In genomic region chr17:1773755-1774181, GRCh38 we compare ENCODE assay signal across 10 cellular contexts. TPM values are rescaled to one million over a fixed set of nuclear protein-coding genes. Genes with fewer than 3 reads are reported as not detected.
A peak's percentile ranks its signal among the peaks of the same experiment; 100 is the strongest.
DNase-seq lines count a peak whose midpoint lies in the region; ATAC-seq, FAIRE-seq and TF ChIP-seq lines count a peak whose summit lies in the region.
"Had no signal": no experiment of that assay in that cellular context is flagged by ENCODE, and none has a peak within 500 bp of the region (broad histone marks: within the 10 kb centered on the region; RNA-seq: fewer than 3 reads in every experiment).

No MANE protein-coding gene starts in this region.

- H3K79me2 ChIP-seq in K562 (ENCODE audit: control insufficient read depth, insufficient read depth, low read length) (no peaks in the 10 kb centered on the region), keratinocyte (ENCODE audit: control insufficient read depth, insufficient read depth, low read length) (no peaks in the 10 kb centered on the region), trophoblast cell (ENCODE audit: control insufficient read depth, insufficient read depth, low read length, poor library complexity) (peaks cover 2% of the 10 kb centered on the region)

- peak; percentile 69 for ATAC-seq in K562

- H3K4me3 Mint-ChIP-seq in CD8-positive, alpha-beta memory T cell = no peak overlapping the region

- BruUV-seq in K562 (replicated peaks; lab: Mats Ljungman, UMichigan) = no TSS peak

- H3K4me2 ChIP-seq in K562 (ENCODE audit: insufficient read depth, low read length) = no peak overlapping the region
- H3K4me2 ChIP-seq in keratinocyte (ENCODE audit: control insufficient read depth, extremely low read depth, insufficient read depth, low read depth, low read length) = no peak overlapping the region
- H3K4me2 ChIP-seq in trophoblast cell (ENCODE audit: low read length) = no peak overlapping the region

- H3K9me3 Mint-ChIP-seq in CD8-positive, alpha-beta memory T cell = no peaks in the 10 kb centered on the region

- H3K4me3 ChIP-seq in CD8-positive, alpha-beta memory T cell (ENCODE audit: low read length) = no peak overlapping the region
- H3K4me3 ChIP-seq in K562 = no peak overlapping the region
- H3K4me3 ChIP-seq in keratinocyte (ENCODE audit: control insufficient read depth in 2 of 3, extremely low read depth in 1 of 3, insufficient read depth in 2 of 3, low read depth in 1 of 3, low read length in 3 of 3) = no peak overlapping the region
- no peak overlapping the region for H3K4me3 ChIP-seq in skin epidermis
- H3K4me3 ChIP-seq in trophoblast cell (ENCODE audit: low read depth, low read length) = no peak overlapping the region

- peak overlapping the region in 5 of 8 donors; percentile 17 to 70 (median 56) for H3K27ac Mint-ChIP-seq in CD8-positive, alpha-beta memory T cell

- intact Hi-C loops in K562 (cut with micrococcal nuclease) = no loop called here

- H3K36me3 ChIP-seq in CD8-positive, alpha-beta memory T cell (ENCODE audit: insufficient read depth, low read length) = peaks cover 7% of the 10 kb centered on the region
- peaks cover 51% of the 10 kb centered on the region for H3K36me3 ChIP-seq in K562 (ENCODE audit: control insufficient read depth, insufficient read depth, low read length)
- peaks cover 7 to 14% of the 10 kb centered on the region in 2 experiments for H3K36me3 ChIP-seq in keratinocyte (ENCODE audit: control insufficient read depth in 2 of 2, extremely low read depth in 1 of 2, insufficient read depth in 2 of 2, low read length in 2 of 2)
- peaks cover 10 to 18% of the 10 kb centered on the region in 2 experiments for H3K36me3 ChIP-seq in trophoblast cell (ENCODE audit: control insufficient read depth in 1 of 2, insufficient read depth in 2 of 2, low read length in 2 of 2)

- POLR2A ChIA-PET in CD8-positive, alpha-beta memory T cell (lab: Charles Lee) = no interaction called here
- POLR2A ChIA-PET in K562 (lab: Yijun Ruan, JAX) = interaction anchor here (1.2 to 3.4 kb wide), 2 partner anchors 11 to 14 kb away, joined by 4 to 21 read pairs; partner anchors contain the start of gene SERPINF1

- peaks cover 3% of the 10 kb centered on the region for H3K79me1 ChIP-seq in trophoblast cell (ENCODE audit: low read length)

- no peak overlapping the region for H3K27ac ChIP-seq in CD8-positive, alpha-beta memory T cell (ENCODE audit: low read depth, low read length)
- H3K27ac ChIP-seq in K562 (ENCODE audit: extremely low read depth, low read depth, low read length) (peak overlapping the region; percentile 3; the same call in 1 of the 3 replicates), keratinocyte (ENCODE audit: control insufficient read depth, insufficient read depth, low read length) (peak overlapping the region; percentile 30), skin epidermis (peak overlapping the region in 16 of 21 experiments; percentile 5 to 73 (median 48)), trophoblast cell (ENCODE audit: low read depth, low read length) (no peak overlapping the region)

- no peak overlapping the region for H2AK5ac ChIP-seq in trophoblast cell (ENCODE audit: low read length)

- no peaks in the 10 kb centered on the region; the same call in 1 of the 2 replicates for H4K20me1 ChIP-seq in K562 (replicated peaks; ENCODE audit: control insufficient read depth, insufficient read depth, low read length)
- H4K20me1 ChIP-seq in keratinocyte (ENCODE audit: control insufficient read depth, extremely low read depth, insufficient read depth, low read length) = no peaks in the 10 kb centered on the region

- FAIRE-seq in K562 (lab: Jason Lieb, UNC) (peak; percentile 6), keratinocyte (lab: Jason Lieb, UNC) (no peak)

- peaks cover 9 to 18% (median 10%) of the 10 kb centered on the region in 3 donors for H3K4me1 Mint-ChIP-seq in CD8-positive, alpha-beta memory T cell

- TF ChIP-seq POLR2A in K562 (conservative IDR thresholded peaks at IDR 0.05) = no peak

- no peak overlapping the region for H3K14ac ChIP-seq in trophoblast cell (ENCODE audit: low read length)

- no peak overlapping the region for H4K8ac ChIP-seq in trophoblast cell (ENCODE audit: low read depth, low read length)

- CTCF ChIA-PET in CD8-positive, alpha-beta memory T cell (lab: Charles Lee) = no interaction called here
- CTCF ChIA-PET in K562 (lab: Yijun Ruan, JAX; ENCODE audit: low intra/inter-chr PET ratio) = no interaction called here

- dilution Hi-C loops in keratinocyte (cut with MboI; ENCODE audit: extremely low pct_ligation_motif_present, low sequenced_read_pairs) = no loop called here

- no peak overlapping the region for H3K23ac ChIP-seq in trophoblast cell (ENCODE audit: low read length)

- H3K9me1 ChIP-seq in K562 (ENCODE audit: control insufficient read depth, insufficient read depth, low read length) = no peaks in the 10 kb centered on the region
- no peaks in the 10 kb centered on the region for H3K9me1 ChIP-seq in keratinocyte (ENCODE audit: control insufficient read depth, extremely low read depth, insufficient read depth, low read length)

- 12% methylated on average over 6 of the region's 6 CpGs for WGBS in K562 (ENCODE audit: insufficient coverage, low coverage, missing lambda C conversion rate)
- no CpG with 5 or more reads among the region's 6 CpGs for WGBS in trophoblast cell (ENCODE audit: extremely low coverage, insufficient coverage, insufficient read length)

- H4K91ac ChIP-seq in trophoblast cell (ENCODE audit: low read depth, low read length) = no peak overlapping the region

- no peak overlapping the region for H2BK12ac ChIP-seq in trophoblast cell (ENCODE audit: low read length)

- H3K4ac ChIP-seq in trophoblast cell (ENCODE audit: low read depth, low read length) = no peak overlapping the region

- TF ChIP-seq CTCF in K562 (IDR thresholded peaks at IDR 0.05 in 2 of 3, conservative IDR thresholded peaks at IDR 0.05 in 1 of 3; ENCODE audit: insufficient read depth in 2 of 3, low read depth in 1 of 3, low read length in 3 of 3) (no peak), keratinocyte (optimal IDR thresholded peaks at IDR 0.05 in 1 of 3, IDR thresholded peaks at IDR 0.05 in 1 of 3, conservative IDR thresholded peaks at IDR 0.05 in 1 of 3; ENCODE audit: extremely low read depth in 1 of 3, insufficient read depth in 2 of 3, low read length in 3 of 3) (no peak)

- no peak overlapping the region for H2BK120ac ChIP-seq in trophoblast cell (ENCODE audit: insufficient read depth, low read length, poor library complexity)

- no peaks in the 10 kb centered on the region for H3K27me3 ChIP-seq in CD8-positive, alpha-beta memory T cell (ENCODE audit: insufficient read depth, low read length, poor library complexity, severe bottlenecking)
- H3K27me3 ChIP-seq in K562 (ENCODE audit: control insufficient read depth in 2 of 2, insufficient read depth in 2 of 2, low read length in 2 of 2) (no peaks in the 10 kb centered on the region), keratinocyte (ENCODE audit: control insufficient read depth, extremely low read depth, insufficient read depth, low read length) (no peaks in the 10 kb centered on the region), trophoblast cell (ENCODE audit: insufficient read depth, low read length) (no peaks in the 10 kb centered on the region)

- no peak overlapping the region for H2BK5ac ChIP-seq in trophoblast cell (ENCODE audit: low read depth, low read length, poor library complexity)

- H3K27me3 Mint-ChIP-seq in CD8-positive, alpha-beta memory T cell = no peaks in the 10 kb centered on the region

- H3K36me3 Mint-ChIP-seq in CD8-positive, alpha-beta memory T cell = peaks cover 0 to 27% (median 0%) of the 10 kb centered on the region in 3 donors

- no peak for TF ChIP-seq EP300 in K562 (IDR thresholded peaks at IDR 0.05; ENCODE audit: low read length)

- peaks cover 10% of the 10 kb centered on the region for H3K4me1 ChIP-seq in CD8-positive, alpha-beta memory T cell (ENCODE audit: insufficient read depth, low read length)
- H3K4me1 ChIP-seq in K562 (replicated peaks in 1 of 2; ENCODE audit: control insufficient read depth in 2 of 2, insufficient read depth in 2 of 2, low read length in 2 of 2) (peaks cover 4 to 12% of the 10 kb centered on the region in 2 experiments; a peak in 3 of 5 replicates), keratinocyte (ENCODE audit: control insufficient read depth, extremely low read depth, insufficient read depth, low read length) (peaks cover 26% of the 10 kb centered on the region), trophoblast cell (ENCODE audit: control insufficient read depth in 1 of 2, insufficient read depth in 2 of 2, low read length in 2 of 2) (peaks cover 8 to 10% of the 10 kb centered on the region in 2 experiments)

- H3K9ac ChIP-seq in K562 (ENCODE audit: insufficient read depth in 1 of 2, low read depth in 2 of 2, low read length in 2 of 2) (0 out of 4 replicates have a peak overlapping the region, but pooled peaks of 1 of the 2 experiments have one; percentile 68), keratinocyte (ENCODE audit: control insufficient read depth, extremely low read depth, insufficient read depth, low read length) (no peak overlapping the region), trophoblast cell (ENCODE audit: low read length) (no peak overlapping the region)

- H3K9me3 ChIP-seq in CD8-positive, alpha-beta memory T cell (ENCODE audit: low read length) = no peaks in the 10 kb centered on the region
- no peaks in the 10 kb centered on the region for H3K9me3 ChIP-seq in K562 (replicated peaks; ENCODE audit: control insufficient read depth, insufficient read depth, low read depth, low read length)
- H3K9me3 ChIP-seq in keratinocyte (ENCODE audit: control insufficient read depth, low read depth, low read length) = no peaks in the 10 kb centered on the region
- H3K9me3 ChIP-seq in trophoblast cell (ENCODE audit: insufficient read depth, low read depth, low read length) = no peaks in the 10 kb centered on the region

- H2AFZ ChIP-seq in K562 (ENCODE audit: low read depth, low read length) (no peak overlapping the region), keratinocyte (ENCODE audit: control insufficient read depth, low read length) (no peak overlapping the region), trophoblast cell (ENCODE audit: insufficient read depth, low read length, poor library complexity) (no peak overlapping the region)

- DNase-seq in CD8-positive, alpha-beta memory T cell = no peak
- DNase-seq in K562 (ENCODE audit: extremely low read depth in 1 of 4, low spot score in 3 of 4) = peak; percentile 33 to 60 (median 52)
- DNase-seq in keratinocyte (ENCODE audit: low read depth, low spot score) = no peak
- no peak for DNase-seq in COR-L47 (lab: John Stamatoyannopoulos, UW)
- no peak for DNase-seq in trophoblast cell
- DNase-seq in NCI-H1105 (lab: John Stamatoyannopoulos, UW) = no peak
- DNase-seq in activated CD8-positive, alpha-beta memory T cell treated with anti-CD3 and anti-CD28 coated beads, Interleukin-2, amount 50 U/mL, for 4 hours = no peak
- DNase-seq: NCI-H2227 treated with DMSO at 0.1 percent for 48 hours; stimulated activated CD4-positive, alpha-beta T cell treated with anti-CD3 and anti-CD28 coated beads, Interleukin-1b, Interleukin-23, amount 100 ng/mL, for 48 hours had no signal

- in situ Hi-C loops in K562 (cut with MboI) = no loop called here

- no peak for TF ChIP-seq RAD21 in K562 (CRISPR knock-in tag; conservative IDR thresholded peaks at IDR 0.05 in 1 of 2, IDR thresholded peaks at IDR 0.05 in 1 of 2)

- H3K18ac ChIP-seq in trophoblast cell (ENCODE audit: low read length) = no peak overlapping the region

- no peak overlapping the region for H4K12ac ChIP-seq in trophoblast cell (ENCODE audit: low read depth, low read length)

RNA-seq across cellular contexts. Expression of gene SERPINF1, which starts 11.9 kb away (rescaled TPM):
- total RNA-seq in CD8-positive, alpha-beta memory T cell = 1 to 10 TPM; 1.2 to 2.1 TPM
- polyA plus RNA-seq in CD8-positive, alpha-beta memory T cell = 2.4 TPM
- total RNA-seq in K562 (2011; cell fraction: chromatin; rRNA removed; ENCODE audit: low replicate concordance) = 49.3 and 78.6 TPM in 2 replicates
- total RNA-seq in K562 (2011; cell fraction: nucleolus; rRNA removed) = 114 and 121 TPM in 2 replicates
- total RNA-seq in K562 (2011; cell fraction: nucleoplasm; rRNA removed) = 64.9 and 87.2 TPM in 2 replicates
- 37.7 and 54.7 TPM in 2 replicates for total RNA-seq in K562 (2014; rRNA removed)
- total RNA-seq in K562 (2014; rRNA removed; fragmentation: Illumina TruSeq; extraction: Trizol) = 21.5 and 27.5 TPM in 2 replicates
- 37.0 and 40.4 TPM in 2 replicates for total RNA-seq in K562 (2015; rRNA removed; fragmentation: Illumina TruSeq; extraction: Trizol)
- 34.5 and 44.2 TPM in 2 replicates for total RNA-seq in K562 (2021)
- 66.9 and 85.2 TPM in 2 replicates for polyA plus RNA-seq in K562 (2011; rRNA removed)
- 137 and 141 TPM in 2 replicates for polyA plus RNA-seq in K562 (2011; cell fraction: cytosol; rRNA removed)
- 57.8 and 67.5 TPM in 2 replicates for polyA plus RNA-seq in K562 (2011; cell fraction: nucleus; rRNA removed)
- 34.1 and 98.1 TPM in 2 replicates for polyA plus RNA-seq in K562 (2012)
- polyA plus RNA-seq in K562 (2014; fragmentation: Illumina TruSeq; extraction: Trizol) = 44.8 and 53.4 TPM in 2 replicates
- 1 to 10 TPM; 2.6 to 6.3 TPM for polyA plus RNA-seq in K562 (2014; fragmentation: Nextera tagmentation; extraction: Ambion mirVana)
- polyA plus RNA-seq in K562 (2014; rRNA removed) = 42.4 and 78.9 TPM in 2 replicates
- polyA minus RNA-seq in K562 (2011; rRNA and poly(A)+ RNA removed) = 35.2 and 36.2 TPM in 2 replicates
- polyA minus RNA-seq in K562 (2011; cell fraction: cytosol; rRNA and poly(A)+ RNA removed) = 21.5 and 27.6 TPM in 2 replicates
- 9.0 and 17.2 TPM in 2 replicates for polyA minus RNA-seq in K562 (2011; cell fraction: nucleus; rRNA and poly(A)+ RNA removed)
- 17.3 to 29.8 TPM (median 23.2 TPM) in 3 replicates for polyA plus RNA-seq in keratinocyte
- 7.0 TPM for polyA plus RNA-seq in keratinocyte (2011; ENCODE audit: low read depth)
- polyA plus RNA-seq in keratinocyte (2011; cell fraction: cytosol; rRNA removed) = 7.6 and 12.1 TPM in 2 replicates
- 74.3 and 95.0 TPM in 2 replicates for polyA plus RNA-seq in keratinocyte (2011; cell fraction: nucleus; rRNA removed)
- 7.5 and 8.7 TPM in 2 replicates for polyA plus RNA-seq in keratinocyte (2012; ENCODE audit: low replicate concordance)
- polyA minus RNA-seq in keratinocyte = 9.5 to 29.1 TPM (median 15.6 TPM) in 3 replicates
- polyA minus RNA-seq in keratinocyte (2011; cell fraction: cytosol; rRNA and poly(A)+ RNA removed) = 11.1 TPM
- 6.6 and 10.3 TPM in 2 replicates for polyA minus RNA-seq in keratinocyte (2011; cell fraction: nucleus; rRNA and poly(A)+ RNA removed)
- polyA plus RNA-seq in trophoblast cell (2013) = 2.2 and 2.3 TPM in 2 replicates

RNA-seq across cellular contexts. Expression of gene SERPINF2, which starts 31.1 kb away (rescaled TPM):
- under 1 TPM; 0.13 to 0.33 TPM for total RNA-seq in CD8-positive, alpha-beta memory T cell
- polyA plus RNA-seq in CD8-positive, alpha-beta memory T cell = not detected
- total RNA-seq in K562 (2011; cell fraction: chromatin; rRNA removed; ENCODE audit: low replicate concordance) = 0.25 TPM in 1 of 2 replicates, not detected in the other
- not detected in 2 replicates for total RNA-seq in K562 (2011; cell fraction: nucleolus; rRNA removed)
- not detected in 2 replicates for total RNA-seq in K562 (2011; cell fraction: nucleoplasm; rRNA removed)
- total RNA-seq in K562 (2014; rRNA removed) (not detected in 2 replicates), K562 (2014; rRNA removed; fragmentation: Illumina TruSeq; extraction: Trizol) (not detected in 2 replicates), K562 (2015; rRNA removed; fragmentation: Illumina TruSeq; extraction: Trizol) (not detected in 2 replicates), K562 (2021) (0.22 TPM in 2 replicates)
- polyA plus RNA-seq in K562 (2011; rRNA removed) (0.04 TPM in 1 of 2 replicates, not detected in the other), K562 (2014; fragmentation: Illumina TruSeq; extraction: Trizol) (not detected in 2 replicates), K562 (2014; fragmentation: Nextera tagmentation; extraction: Ambion mirVana) (not detected), K562 (2014; rRNA removed) (not detected in 2 replicates), keratinocyte (0.93 to 1.5 TPM (median 0.96 TPM) in 3 replicates)
- 0.03 TPM in 1 of 2 replicates, not detected in the other for polyA plus RNA-seq in K562 (2011; cell fraction: cytosol; rRNA removed)
- 0.07 TPM in 1 of 2 replicates, not detected in the other for polyA plus RNA-seq in K562 (2011; cell fraction: nucleus; rRNA removed)
- 0.03 and 0.06 TPM in 2 replicates for polyA plus RNA-seq in K562 (2012)
- not detected in 2 replicates for polyA minus RNA-seq in K562 (2011; rRNA and poly(A)+ RNA removed)
- polyA minus RNA-seq in K562 (2011; cell fraction: cytosol; rRNA and poly(A)+ RNA removed) = 0.91 TPM in 1 of 2 replicates, not detected in the other
- polyA minus RNA-seq in K562 (2011; cell fraction: nucleus; rRNA and poly(A)+ RNA removed) = not detected in 2 replicates
- polyA plus RNA-seq in keratinocyte (2011; ENCODE audit: low read depth) = not detected
- polyA plus RNA-seq in keratinocyte (2011; cell fraction: cytosol; rRNA removed) = 0.50 and 1.1 TPM in 2 replicates
- 1.3 and 2.0 TPM in 2 replicates for polyA plus RNA-seq in keratinocyte (2011; cell fraction: nucleus; rRNA removed)
- polyA plus RNA-seq in keratinocyte (2012; ENCODE audit: low replicate concordance) = 0.66 and 1.7 TPM in 2 replicates
- 0.45 to 1.0 TPM (median 0.46 TPM) in 3 replicates for polyA minus RNA-seq in keratinocyte
- polyA minus RNA-seq in keratinocyte (2011; cell fraction: cytosol; rRNA and poly(A)+ RNA removed) = 2.3 TPM
- 0.95 and 1.0 TPM in 2 replicates for polyA minus RNA-seq in keratinocyte (2011; cell fraction: nucleus; rRNA and poly(A)+ RNA removed)
- 0.06 and 0.08 TPM in 2 replicates for polyA plus RNA-seq in trophoblast cell (2013)

RNA-seq across cellular contexts. Expression of gene WDR81, which starts 49.3 kb away (rescaled TPM):
- 10 to 100 TPM; 21.1 to 23.7 TPM for total RNA-seq in CD8-positive, alpha-beta memory T cell
- polyA plus RNA-seq in CD8-positive, alpha-beta memory T cell = 20.4 TPM
- total RNA-seq in K562 (2011; cell fraction: chromatin; rRNA removed; ENCODE audit: low replicate concordance) = 13.5 and 42.5 TPM in 2 replicates
- total RNA-seq in K562 (2011; cell fraction: nucleolus; rRNA removed) = 29.2 and 35.2 TPM in 2 replicates
- 14.9 and 15.0 TPM in 2 replicates for total RNA-seq in K562 (2011; cell fraction: nucleoplasm; rRNA removed)
- total RNA-seq in K562 (2014; rRNA removed) (11.1 and 12.5 TPM in 2 replicates), K562 (2014; rRNA removed; fragmentation: Illumina TruSeq; extraction: Trizol) (0.89 and 1.7 TPM in 2 replicates), K562 (2015; rRNA removed; fragmentation: Illumina TruSeq; extraction: Trizol) (4.3 and 5.3 TPM in 2 replicates), K562 (2021) (13.0 and 17.1 TPM in 2 replicates)
- polyA plus RNA-seq in K562 (2011; rRNA removed) (2.7 and 5.1 TPM in 2 replicates), K562 (2014; fragmentation: Illumina TruSeq; extraction: Trizol) (3.3 and 9.0 TPM in 2 replicates), K562 (2014; fragmentation: Nextera tagmentation; extraction: Ambion mirVana) (under 1 TPM; 0.01 to 0.04 TPM), K562 (2014; rRNA removed) (12.2 and 12.9 TPM in 2 replicates), keratinocyte (4.2 to 9.5 TPM (median 7.3 TPM) in 3 replicates)
- 5.3 and 9.9 TPM in 2 replicates for polyA plus RNA-seq in K562 (2011; cell fraction: cytosol; rRNA removed)
- polyA plus RNA-seq in K562 (2011; cell fraction: nucleus; rRNA removed) = 26.4 and 53.6 TPM in 2 replicates
- polyA plus RNA-seq in K562 (2012) = 8.7 and 12.9 TPM in 2 replicates
- polyA minus RNA-seq in K562 (2011; rRNA and poly(A)+ RNA removed) = 1.3 and 3.6 TPM in 2 replicates
- polyA minus RNA-seq in K562 (2011; cell fraction: cytosol; rRNA and poly(A)+ RNA removed) = 10.1 and 18.5 TPM in 2 replicates
- polyA minus RNA-seq in K562 (2011; cell fraction: nucleus; rRNA and poly(A)+ RNA removed) = 9.9 and 15.3 TPM in 2 replicates
- 3.9 TPM for polyA plus RNA-seq in keratinocyte (2011; ENCODE audit: low read depth)
- 2.9 and 6.2 TPM in 2 replicates for polyA plus RNA-seq in keratinocyte (2011; cell fraction: cytosol; rRNA removed)
- polyA plus RNA-seq in keratinocyte (2011; cell fraction: nucleus; rRNA removed) = 21.5 and 27.0 TPM in 2 replicates
- polyA plus RNA-seq in keratinocyte (2012; ENCODE audit: low replicate concordance) = 8.9 and 15.4 TPM in 2 replicates
- 7.7 to 21.7 TPM (median 11.9 TPM) in 3 replicates for polyA minus RNA-seq in keratinocyte
- polyA minus RNA-seq in keratinocyte (2011; cell fraction: cytosol; rRNA and poly(A)+ RNA removed) = 19.6 TPM
- 30.9 and 37.2 TPM in 2 replicates for polyA minus RNA-seq in keratinocyte (2011; cell fraction: nucleus; rRNA and poly(A)+ RNA removed)
- polyA plus RNA-seq in trophoblast cell (2013) = 5.0 and 5.2 TPM in 2 replicates

RNA-seq across cellular contexts. Expression of gene SMYD4, which starts 55.9 kb away (rescaled TPM):
- total RNA-seq in CD8-positive, alpha-beta memory T cell = 10 to 100 TPM; 18.7 to 20.1 TPM
- 16.4 TPM for polyA plus RNA-seq in CD8-positive, alpha-beta memory T cell
- 48.3 and 51.8 TPM in 2 replicates for total RNA-seq in K562 (2011; cell fraction: chromatin; rRNA removed; ENCODE audit: low replicate concordance)
- 22.4 and 26.3 TPM in 2 replicates for total RNA-seq in K562 (2011; cell fraction: nucleolus; rRNA removed)
- total RNA-seq in K562 (2011; cell fraction: nucleoplasm; rRNA removed) = 28.6 and 37.3 TPM in 2 replicates
- total RNA-seq in K562 (2014; rRNA removed) (5.2 and 5.4 TPM in 2 replicates), K562 (2014; rRNA removed; fragmentation: Illumina TruSeq; extraction: Trizol) (6.9 and 7.6 TPM in 2 replicates), K562 (2015; rRNA removed; fragmentation: Illumina TruSeq; extraction: Trizol) (6.9 and 7.2 TPM in 2 replicates), K562 (2021) (7.6 and 9.4 TPM in 2 replicates)
- polyA plus RNA-seq in K562 (2011; rRNA removed) (10.2 and 12.9 TPM in 2 replicates), K562 (2014; fragmentation: Illumina TruSeq; extraction: Trizol) (6.2 and 6.7 TPM in 2 replicates), K562 (2014; fragmentation: Nextera tagmentation; extraction: Ambion mirVana) (1 to 10 TPM; 1.3 to 1.6 TPM), K562 (2014; rRNA removed) (5.0 and 7.8 TPM in 2 replicates), keratinocyte (5.6 to 6.3 TPM (median 5.8 TPM) in 3 replicates)
- 5.4 and 8.5 TPM in 2 replicates for polyA plus RNA-seq in K562 (2011; cell fraction: cytosol; rRNA removed)
- 14.2 and 16.9 TPM in 2 replicates for polyA plus RNA-seq in K562 (2011; cell fraction: nucleus; rRNA removed)
- 4.8 and 6.3 TPM in 2 replicates for polyA plus RNA-seq in K562 (2012)
- 14.0 and 14.5 TPM in 2 replicates for polyA minus RNA-seq in K562 (2011; rRNA and poly(A)+ RNA removed)
- polyA minus RNA-seq in K562 (2011; cell fraction: cytosol; rRNA and poly(A)+ RNA removed) = 6.4 and 7.1 TPM in 2 replicates
- 8.3 and 15.2 TPM in 2 replicates for polyA minus RNA-seq in K562 (2011; cell fraction: nucleus; rRNA and poly(A)+ RNA removed)
- 3.0 TPM for polyA plus RNA-seq in keratinocyte (2011; ENCODE audit: low read depth)
- polyA plus RNA-seq in keratinocyte (2011; cell fraction: cytosol; rRNA removed) = 2.6 and 2.9 TPM in 2 replicates
- polyA plus RNA-seq in keratinocyte (2011; cell fraction: nucleus; rRNA removed) = 12.9 and 15.0 TPM in 2 replicates
- 4.0 and 5.3 TPM in 2 replicates for polyA plus RNA-seq in keratinocyte (2012; ENCODE audit: low replicate concordance)
- 9.7 to 12.1 TPM (median 11.0 TPM) in 3 replicates for polyA minus RNA-seq in keratinocyte
- polyA minus RNA-seq in keratinocyte (2011; cell fraction: cytosol; rRNA and poly(A)+ RNA removed) = 4.0 TPM
- 8.7 and 15.7 TPM in 2 replicates for polyA minus RNA-seq in keratinocyte (2011; cell fraction: nucleus; rRNA and poly(A)+ RNA removed)
- polyA plus RNA-seq in trophoblast cell (2013) = 6.8 and 7.2 TPM in 2 replicates

RNA-seq across cellular contexts. Expression of gene RPA1, which starts 56.0 kb away (rescaled TPM):
- 100 to 1,000 TPM; 168 to 192 TPM for total RNA-seq in CD8-positive, alpha-beta memory T cell
- 92.3 TPM for polyA plus RNA-seq in CD8-positive, alpha-beta memory T cell
- 32.1 and 33.8 TPM in 2 replicates for total RNA-seq in K562 (2011; cell fraction: chromatin; rRNA removed; ENCODE audit: low replicate concordance)
- 20.5 and 24.3 TPM in 2 replicates for total RNA-seq in K562 (2011; cell fraction: nucleolus; rRNA removed)
- total RNA-seq in K562 (2011; cell fraction: nucleoplasm; rRNA removed) = 25.4 and 29.5 TPM in 2 replicates
- total RNA-seq in K562 (2014; rRNA removed) (42.0 and 49.1 TPM in 2 replicates), K562 (2014; rRNA removed; fragmentation: Illumina TruSeq; extraction: Trizol) (34.3 and 35.2 TPM in 2 replicates), K562 (2015; rRNA removed; fragmentation: Illumina TruSeq; extraction: Trizol) (27.6 and 28.5 TPM in 2 replicates), K562 (2021) (125 and 133 TPM in 2 replicates)
- polyA plus RNA-seq in K562 (2011; rRNA removed) (105 and 125 TPM in 2 replicates), K562 (2014; fragmentation: Illumina TruSeq; extraction: Trizol) (53.9 and 56.0 TPM in 2 replicates), K562 (2014; fragmentation: Nextera tagmentation; extraction: Ambion mirVana) (10 to 100 TPM; 25.2 to 40.4 TPM), K562 (2014; rRNA removed) (47.4 and 48.7 TPM in 2 replicates), keratinocyte (70.5 to 79.7 TPM (median 74.9 TPM) in 3 replicates)
- polyA plus RNA-seq in K562 (2011; cell fraction: cytosol; rRNA removed) = 46.2 and 66.5 TPM in 2 replicates
- 30.6 and 46.8 TPM in 2 replicates for polyA plus RNA-seq in K562 (2011; cell fraction: nucleus; rRNA removed)
- polyA plus RNA-seq in K562 (2012) = 54.1 and 60.1 TPM in 2 replicates
- 135 and 168 TPM in 2 replicates for polyA minus RNA-seq in K562 (2011; rRNA and poly(A)+ RNA removed)
- 36.3 and 41.3 TPM in 2 replicates for polyA minus RNA-seq in K562 (2011; cell fraction: cytosol; rRNA and poly(A)+ RNA removed)
- 13.2 and 15.4 TPM in 2 replicates for polyA minus RNA-seq in K562 (2011; cell fraction: nucleus; rRNA and poly(A)+ RNA removed)
- polyA plus RNA-seq in keratinocyte (2011; ENCODE audit: low read depth) = 106 TPM
- 58.5 and 69.8 TPM in 2 replicates for polyA plus RNA-seq in keratinocyte (2011; cell fraction: cytosol; rRNA removed)
- 81.6 and 93.6 TPM in 2 replicates for polyA plus RNA-seq in keratinocyte (2011; cell fraction: nucleus; rRNA removed)
- 38.9 and 51.3 TPM in 2 replicates for polyA plus RNA-seq in keratinocyte (2012; ENCODE audit: low replicate concordance)
- polyA minus RNA-seq in keratinocyte = 29.1 to 98.7 TPM (median 89.5 TPM) in 3 replicates
- 31.5 TPM for polyA minus RNA-seq in keratinocyte (2011; cell fraction: cytosol; rRNA and poly(A)+ RNA removed)
- 19.7 and 33.0 TPM in 2 replicates for polyA minus RNA-seq in keratinocyte (2011; cell fraction: nucleus; rRNA and poly(A)+ RNA removed)
- 41.4 and 42.6 TPM in 2 replicates for polyA plus RNA-seq in trophoblast cell (2013)

Comparison
In these comparisons a context has a peak if more than half of its experiments do, and no peak if none do; other contexts are left out.
1. DNase-seq: peak in K562 (4 of 4); none in CD8-positive, alpha-beta memory T cell (0 of 5), keratinocyte (single experiment), COR-L47 (single experiment), trophoblast cell (0 of 2), NCI-H1105 (single experiment) and activated CD8-positive, alpha-beta memory T cell treated with anti-CD3 and anti-CD28 coated beads, Interleukin-2, amount 50 U/mL, for 4 hours (single experiment).
2. H3K27ac ChIP-seq: peak in K562 (single experiment), keratinocyte (single experiment) and skin epidermis (16 of 21); none in CD8-positive, alpha-beta memory T cell (single experiment) and trophoblast cell (single experiment).